In genomic region chr3:71579934-71580318, GRCh38 we compare ENCODE assay signal across 8 cellular contexts. TPM values are rescaled to one million over a fixed set of nuclear protein-coding genes. Genes with fewer than 3 reads are reported as not detected.
A peak's percentile ranks its signal among the peaks of the same experiment; 100 is the strongest.
DNase-seq lines count a peak whose midpoint lies in the region; ATAC-seq lines count a peak whose summit lies in the region.

No MANE protein-coding gene starts in this region.

- peaks cover 34% of the 10 kb centered on the region for H3K4me1 Mint-ChIP-seq in activated T-cell treated with anti-CD3 and anti-CD28 coated beads, Interleukin-2, amount 50 U/mL, for 4 hours (ENCODE audit: low read depth)
- peaks cover 49% of the 10 kb centered on the region for H3K4me1 Mint-ChIP-seq in stimulated activated memory B cell treated with anti-CD40 and anti-IgM and Interleukin-4, amounts not matched to agents 10 μg/mL and 1 μg/mL and 100 μg/mL, for 72 hours

- ATAC-seq in activated T-cell treated with anti-CD3 and anti-CD28 coated beads, Interleukin-2, amount 50 U/mL, for 4 hours: no peak
- ATAC-seq in right cardiac atrium (no peak), GM18907 (IDR thresholded peaks at IDR 0.05; ENCODE audit: unreplicated experiment) (no peak)
- no peak for ATAC-seq in stimulated activated memory B cell treated with anti-CD40 and anti-IgM and Interleukin-4, amounts not matched to agents 10 μg/mL and 1 μg/mL and 100 μg/mL, for 72 hours

- DNase-seq in activated T-cell treated with anti-CD3 and anti-CD28 coated beads, Interleukin-2, amount 50 U/mL, for 4 hours: no peak
- no peak for DNase-seq in activated T-cell treated with anti-CD3 and anti-CD28 coated beads, Interleukin-2, amount 50 U/mL, for 1 hour
- DNase-seq in SJSA1 (ENCODE audit: low read depth in 1 of 2, low spot score in 2 of 2) (peak in 1 of 2 experiments; percentile 61), right cardiac atrium (no peak), iPS-NIHi11 (ENCODE audit: low spot score) (no peak), pons (ENCODE audit: low spot score) (no peak)

- 61% methylated on average over 3 of the region's 3 CpGs for WGBS in right cardiac atrium

- no peaks in the 10 kb centered on the region for H3K9me3 Mint-ChIP-seq in activated T-cell treated with anti-CD3 and anti-CD28 coated beads, Interleukin-2, amount 50 U/mL, for 4 hours
- H3K9me3 Mint-ChIP-seq in stimulated activated memory B cell treated with anti-CD40 and anti-IgM and Interleukin-4, amounts not matched to agents 10 μg/mL and 1 μg/mL and 100 μg/mL, for 72 hours: no peaks in the 10 kb centered on the region

- H3K9me3 ChIP-seq in SJSA1 (replicated peaks) (no peaks in the 10 kb centered on the region), right cardiac atrium (ENCODE audit: control insufficient read depth, low read length) (no peaks in the 10 kb centered on the region)

- peak overlapping the region; percentile 89 for H3K4me3 Mint-ChIP-seq in activated T-cell treated with anti-CD3 and anti-CD28 coated beads, Interleukin-2, amount 50 U/mL, for 4 hours
- H3K4me3 Mint-ChIP-seq in stimulated activated memory B cell treated with anti-CD40 and anti-IgM and Interleukin-4, amounts not matched to agents 10 μg/mL and 1 μg/mL and 100 μg/mL, for 72 hours: peak overlapping the region; percentile 23

- H3K4me3 ChIP-seq in SJSA1 (no peak overlapping the region), right cardiac atrium (ENCODE audit: low read length) (peak overlapping the region; percentile 16)

- H3K4me1 ChIP-seq in SJSA1 (replicated peaks): peaks cover 27% of the 10 kb centered on the region
- H3K4me1 ChIP-seq in right cardiac atrium (ENCODE audit: control insufficient read depth, insufficient read depth, low read length): no peaks in the 10 kb centered on the region

- H3K27ac ChIP-seq in SJSA1 (peak overlapping the region; percentile 25; the same call in 1 of the 2 replicates), right cardiac atrium (ENCODE audit: low read length) (peak overlapping the region; percentile 57)

- H3K36me3 Mint-ChIP-seq in activated T-cell treated with anti-CD3 and anti-CD28 coated beads, Interleukin-2, amount 50 U/mL, for 4 hours (ENCODE audit: insufficient read depth): no peaks in the 10 kb centered on the region
- peaks cover 7% of the 10 kb centered on the region for H3K36me3 Mint-ChIP-seq in stimulated activated memory B cell treated with anti-CD40 and anti-IgM and Interleukin-4, amounts not matched to agents 10 μg/mL and 1 μg/mL and 100 μg/mL, for 72 hours

- H3K27me3 Mint-ChIP-seq in activated T-cell treated with anti-CD3 and anti-CD28 coated beads, Interleukin-2, amount 50 U/mL, for 4 hours (ENCODE audit: low read depth): peaks cover 2% of the 10 kb centered on the region
- peaks cover 21% of the 10 kb centered on the region for H3K27me3 Mint-ChIP-seq in stimulated activated memory B cell treated with anti-CD40 and anti-IgM and Interleukin-4, amounts not matched to agents 10 μg/mL and 1 μg/mL and 100 μg/mL, for 72 hours

- H3K27me3 ChIP-seq in SJSA1 (replicated peaks) (no peaks in the 10 kb centered on the region), right cardiac atrium (ENCODE audit: control insufficient read depth, insufficient read depth) (no peaks in the 10 kb centered on the region)

- H3K27ac Mint-ChIP-seq in stimulated activated memory B cell treated with anti-CD40 and anti-IgM and Interleukin-4, amounts not matched to agents 10 μg/mL and 1 μg/mL and 100 μg/mL, for 72 hours: peak overlapping the region; percentile 95

- intact Hi-C loops in right cardiac atrium (cut with DNase I): loop anchor here in 2 of 4 donors (5.0 to 10.0 kb wide), 5 partner anchors 273 to 575 kb away; no protein-coding TSS in a partner anchor

- H3K36me3 ChIP-seq in SJSA1: no peaks in the 10 kb centered on the region

RNA-seq across cellular contexts. Expression of gene FOXP1, which starts 3.6 kb away (rescaled TPM):
- 100 to 1,000 TPM; 251 to 263 (median 256) TPM for total RNA-seq in activated T-cell treated with anti-CD3 and anti-CD28 coated beads, Interleukin-2, amount 50 U/mL, for 4 hours
- 22.1 and 26.9 TPM in 2 replicates for total RNA-seq in SJSA1 (2014; rRNA removed; shearing (Covaris generic))
- 10 to 100 TPM; 57.4 to 63.4 (median 58.6) TPM for total RNA-seq in right cardiac atrium
- polyA plus RNA-seq in right cardiac atrium: 13.6 TPM
